ENCODE assay signal across 23 cellular contexts in the genomic region with DNA sequence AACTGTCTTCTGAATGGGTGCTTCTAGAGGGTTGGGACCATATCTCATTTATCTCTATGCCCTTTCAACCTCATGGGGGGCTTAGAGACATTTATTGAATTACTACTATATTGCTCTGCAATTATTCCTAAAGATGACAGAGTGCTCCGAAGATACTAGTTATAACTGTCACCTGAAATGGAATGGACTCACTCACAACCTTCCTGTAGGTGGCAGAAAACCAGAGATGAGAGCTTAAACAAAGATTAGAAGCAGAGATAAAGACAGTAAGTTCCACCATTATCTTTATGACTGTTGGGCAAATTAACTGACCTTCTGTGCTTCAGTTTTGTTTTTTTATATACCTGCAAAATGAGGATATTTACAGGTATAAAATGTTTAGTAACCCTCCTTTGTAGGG. TPM values are rescaled to one million over a fixed set of nuclear protein-coding genes. Genes with fewer than 3 reads are reported as not detected.
DNase-seq lines count a peak whose midpoint lies in the region; ATAC-seq, FAIRE-seq and TF ChIP-seq lines count a peak whose summit lies in the region.
"Had no signal": no experiment of that assay in that cellular context is flagged by ENCODE, and none has a peak within 500 bp of the region (broad histone marks: within the 10 kb centered on the region; RNA-seq: fewer than 3 reads in every experiment).

No MANE protein-coding gene starts in this region.

- H3K4me1 Mint-ChIP-seq in Caco-2 (ENCODE audit: low read depth, unreplicated experiment) = peaks cover 6% of the 10 kb centered on the region
- peaks cover 7% of the 10 kb centered on the region for H3K4me1 Mint-ChIP-seq in activated naive CD8-positive, alpha-beta T cell treated with anti-CD3 and anti-CD28 coated beads, Interleukin-2, amount 50 U/mL, for 24 hours
- no peaks in the 10 kb centered on the region for H3K4me1 Mint-ChIP-seq in CD4-positive, alpha-beta memory T cell
- H3K4me1 Mint-ChIP-seq in activated naive CD8-positive, alpha-beta T cell treated with anti-CD3 and anti-CD28 coated beads for 36 hours = peaks cover 4% of the 10 kb centered on the region

- SMC1A ChIA-PET in GM12878 (lab: Charles Lee; ENCODE audit: uncharacterized antibody, unreplicated experiment) = interaction anchor here (0.6 to 2.3 kb wide), 3 partner anchors 17 to 349 kb away, joined by 3 to 4 read pairs (median 3); no protein-coding TSS in a partner anchor

- H3K4me3 ChIP-seq in Caco-2 (ENCODE audit: low read depth, low read length) (no peak overlapping the region), Loucy (ENCODE audit: low read length, poor library complexity, severe bottlenecking) (no peak overlapping the region), GM12878 (no peak overlapping the region)
- no peak overlapping the region for H3K4me3 ChIP-seq in CD4-positive, alpha-beta memory T cell (ENCODE audit: low read length in 2 of 2)
- H3K4me3 ChIP-seq: prostate gland, thyroid gland had no signal

- H3K27ac ChIP-seq in 22Rv1 (no peak overlapping the region), GM12878 (ENCODE audit: control insufficient read depth, insufficient read depth) (no peak overlapping the region)
- no peak overlapping the region for H3K27ac ChIP-seq in CD4-positive, alpha-beta memory T cell (ENCODE audit: low read depth, low read length)
- H3K27ac ChIP-seq: epithelial cell of prostate, HL-60, prostate gland, thyroid gland had no signal

- no peaks in the 10 kb centered on the region for H3K27me3 ChIP-seq in Caco-2 (replicated peaks; ENCODE audit: control insufficient read depth, insufficient read depth, low read length)
- no peaks in the 10 kb centered on the region for H3K27me3 ChIP-seq in Loucy (ENCODE audit: insufficient read depth, low read length, poor library complexity, severe bottlenecking)
- no peaks in the 10 kb centered on the region; a peak in 1 of 4 replicates for H3K27me3 ChIP-seq in GM12878 (replicated peaks in 1 of 2; ENCODE audit: control insufficient read depth in 2 of 2, insufficient read depth in 2 of 2, low read length in 1 of 2)
- no peaks in the 10 kb centered on the region for H3K27me3 ChIP-seq in CD4-positive, alpha-beta memory T cell (ENCODE audit: insufficient read depth, low read length)
- H3K27me3 ChIP-seq: thyroid gland had no signal

- H3K79me2 ChIP-seq in Loucy (ENCODE audit: insufficient read depth, low read length) = no peaks in the 10 kb centered on the region
- no peaks in the 10 kb centered on the region for H3K79me2 ChIP-seq in GM12878 (ENCODE audit: control insufficient read depth, insufficient read depth, low read length)

- TF ChIP-seq EP300 in GM12878 (IDR thresholded peaks at IDR 0.05; ENCODE audit: borderline replicate concordance in 1 of 2, control insufficient read depth in 1 of 2, low read depth in 2 of 2, low read length in 2 of 2) = no peak

- H3K4me1 ChIP-seq in Caco-2 = no peaks in the 10 kb centered on the region
- peaks cover 16% of the 10 kb centered on the region for H3K4me1 ChIP-seq in Loucy (ENCODE audit: insufficient read depth, low read length, poor library complexity, severe bottlenecking)
- no peaks in the 10 kb centered on the region for H3K4me1 ChIP-seq in GM12878 (ENCODE audit: control insufficient read depth, insufficient read depth, low read length)
- H3K4me1 ChIP-seq in CD4-positive, alpha-beta memory T cell (ENCODE audit: insufficient read depth, low read length) = no peaks in the 10 kb centered on the region
- H3K4me1 ChIP-seq: prostate gland had no signal

- ATAC-seq in GM12878 = peak; percentile 41; the same call in 1 of the 3 replicates
- no peak for ATAC-seq in activated naive CD8-positive, alpha-beta T cell treated with anti-CD3 and anti-CD28 coated beads, Interleukin-2, amount 50 U/mL, for 24 hours
- ATAC-seq: activated CD4-positive, CD25-positive, alpha-beta regulatory T cell treated with anti-CD3 and anti-CD28 coated beads, Interleukin-2, amount 50 U/mL, for 24 hours; activated CD8-positive, alpha-beta T cell treated with anti-CD3 and anti-CD28 coated beads, Interleukin-2, amount 10 ng/mL, durations not matched to agents 7 days and 5 days; stimulated activated naive CD8-positive, alpha-beta T cell treated with anti-CD3 and anti-CD28 coated beads, Interleukin-15, amount 100 ng/mL, for 72 hours had no signal

- H3K27me3 Mint-ChIP-seq in Caco-2 (ENCODE audit: insufficient read depth, unreplicated experiment) = no peaks in the 10 kb centered on the region
- no peaks in the 10 kb centered on the region for H3K27me3 Mint-ChIP-seq in activated naive CD8-positive, alpha-beta T cell treated with anti-CD3 and anti-CD28 coated beads, Interleukin-2, amount 50 U/mL, for 24 hours
- H3K27me3 Mint-ChIP-seq in CD4-positive, alpha-beta memory T cell = peaks cover 2 to 7% of the 10 kb centered on the region in 2 donors
- no peaks in the 10 kb centered on the region for H3K27me3 Mint-ChIP-seq in activated naive CD8-positive, alpha-beta T cell treated with anti-CD3 and anti-CD28 coated beads for 36 hours
- H3K27me3 Mint-ChIP-seq: CD4-positive, alpha-beta T cell; stimulated activated naive CD8-positive, alpha-beta T cell treated with anti-CD3 and anti-CD28 coated beads, Interleukin-15, amount 100 ng/mL, for 72 hours had no signal

- RAD21 ChIA-PET in GM12878 (lab: Charles Lee; ENCODE audit: unreplicated experiment) = no interaction called here

- no peak for TF ChIP-seq RAD21 in GM12878 (IDR thresholded peaks at IDR 0.05; ENCODE audit: insufficient read depth, low read depth, low read length)

- WGBS in GM12878 (ENCODE audit: insufficient coverage, insufficient replicate concordance, low lambda C conversion rate, missing lambda C conversion rate) = 0% methylated on average over 1 of the region's 1 CpG

- peak; percentile 58 for TF ChIP-seq CTCF in 22Rv1 (IDR thresholded peaks at IDR 0.05)
- TF ChIP-seq CTCF in Caco-2 (IDR thresholded peaks at IDR 0.05; ENCODE audit: insufficient read depth in 1 of 2, low read depth in 1 of 2, low read length in 1 of 2, severe bottlenecking in 1 of 2, unreplicated experiment in 1 of 2) = peak; percentile 12 to 28
- TF ChIP-seq CTCF in Loucy (conservative IDR thresholded peaks at IDR 0.05; ENCODE audit: low read length) = peak; percentile 47
- TF ChIP-seq CTCF in GM12878 (IDR thresholded peaks at IDR 0.05 in 2 of 3, conservative IDR thresholded peaks at IDR 0.05 in 1 of 3; ENCODE audit: control insufficient read depth in 2 of 3, extremely low read depth in 1 of 3, insufficient read depth in 1 of 3, low read depth in 3 of 3, low read length in 3 of 3) = peak in 1 of 3 experiments; percentile 13; a peak in 1 of 6 replicates

- H4K20me1 ChIP-seq in Loucy (ENCODE audit: insufficient read depth, low read length, poor library complexity, severe bottlenecking) (no peaks in the 10 kb centered on the region), GM12878 (ENCODE audit: control insufficient read depth, insufficient read depth) (no peaks in the 10 kb centered on the region)

- no peaks in the 10 kb centered on the region for H3K9me2 ChIP-seq in Loucy (replicated peaks; ENCODE audit: low read depth, low read length)

- H2AFZ ChIP-seq in Loucy (ENCODE audit: low read length) (0 out of 2 replicates have a peak overlapping the region, but pooled peaks have one; percentile 48), GM12878 (ENCODE audit: control insufficient read depth, low read depth, low read length) (no peak overlapping the region)

- no peak for FAIRE-seq in GM12878 (lab: Jason Lieb, UNC)

- H3K36me3 Mint-ChIP-seq in Caco-2 (ENCODE audit: insufficient read depth, unreplicated experiment) = no peaks in the 10 kb centered on the region
- no peaks in the 10 kb centered on the region for H3K36me3 Mint-ChIP-seq in activated naive CD8-positive, alpha-beta T cell treated with anti-CD3 and anti-CD28 coated beads, Interleukin-2, amount 50 U/mL, for 24 hours (ENCODE audit: low read depth)
- no peaks in the 10 kb centered on the region for H3K36me3 Mint-ChIP-seq in CD4-positive, alpha-beta memory T cell
- H3K36me3 Mint-ChIP-seq in activated naive CD8-positive, alpha-beta T cell treated with anti-CD3 and anti-CD28 coated beads for 36 hours = no peaks in the 10 kb centered on the region

- H3K9me3 Mint-ChIP-seq in Caco-2 (ENCODE audit: unreplicated experiment) = no peaks in the 10 kb centered on the region
- no peaks in the 10 kb centered on the region for H3K9me3 Mint-ChIP-seq in activated naive CD8-positive, alpha-beta T cell treated with anti-CD3 and anti-CD28 coated beads, Interleukin-2, amount 50 U/mL, for 24 hours
- peaks cover 0 to 2% (median 0%) of the 10 kb centered on the region in 8 donors for H3K9me3 Mint-ChIP-seq in CD4-positive, alpha-beta memory T cell
- H3K9me3 Mint-ChIP-seq in activated naive CD8-positive, alpha-beta T cell treated with anti-CD3 and anti-CD28 coated beads for 36 hours = no peaks in the 10 kb centered on the region
- H3K9me3 Mint-ChIP-seq: CD4-positive, alpha-beta T cell; stimulated activated naive CD8-positive, alpha-beta T cell treated with anti-CD3 and anti-CD28 coated beads, Interleukin-15, amount 100 ng/mL, for 72 hours had no signal

- H3K9me3 ChIP-seq in Caco-2 = no peaks in the 10 kb centered on the region
- no peaks in the 10 kb centered on the region for H3K9me3 ChIP-seq in Loucy (ENCODE audit: insufficient read depth, low read depth, low read length)
- H3K9me3 ChIP-seq in GM12878 (replicated peaks; ENCODE audit: control insufficient read depth, insufficient read depth, low read length) = no peaks in the 10 kb centered on the region
- H3K9me3 ChIP-seq in CD4-positive, alpha-beta memory T cell (ENCODE audit: control insufficient read depth in 1 of 2, low read length in 2 of 2) = no peaks in the 10 kb centered on the region
- H3K9me3 ChIP-seq: prostate gland, thyroid gland had no signal

- CTCF ChIA-PET in Caco-2 (lab: Charles Lee) (interaction anchor here (1.3 to 1.4 kb wide), 2 partner anchors 183 to 201 kb away, joined by 3 to 4 read pairs; no protein-coding TSS in a partner anchor), GM12878 (lab: Yijun Ruan, JAX) (no interaction called here)
- CTCF ChIA-PET in CD4-positive, alpha-beta memory T cell (lab: Charles Lee; ENCODE audit: partially characterized antibody) = interaction anchor here (1.3 to 1.5 kb wide), 2 partner anchors 9 to 19 kb away, joined by 3 read pairs; no protein-coding TSS in a partner anchor

- no peak for TF ChIP-seq POLR2A in GM12878 (IDR thresholded peaks at IDR 0.05; ENCODE audit: low read depth, low read length)

- intact Hi-C loops in Caco-2 (cut with micrococcal nuclease; ENCODE audit: unreplicated experiment) = no loop called here
- intact Hi-C loops in GM12878 (cut with micrococcal nuclease; ENCODE audit: unreplicated experiment) = no loop called here
- intact Hi-C loops in CD4-positive, alpha-beta memory T cell (cut with micrococcal nuclease) = no loop called here

- H3K9ac ChIP-seq in Loucy (ENCODE audit: low read depth, low read length, poor library complexity, severe bottlenecking) (no peak overlapping the region), GM12878 (ENCODE audit: control insufficient read depth, insufficient read depth, low read length) (no peak overlapping the region)

- DNase-seq in Caco-2 = no peak
- DNase-seq in GM12878 (ENCODE audit: low read depth, low spot score) = no peak
- DNase-seq in activated naive CD8-positive, alpha-beta T cell treated with anti-CD3 and anti-CD28 coated beads, Interleukin-2, amount 50 U/mL, for 24 hours = no peak
- no peak for DNase-seq in dermis blood vessel endothelial cell
- DNase-seq in CD4-positive, alpha-beta memory T cell = no peak
- no peak for DNase-seq in activated naive CD8-positive, alpha-beta T cell treated with anti-CD3 and anti-CD28 coated beads for 36 hours
- DNase-seq: activated CD8-positive, alpha-beta T cell treated with anti-CD3 and anti-CD28 coated beads, Interleukin-2, amount 10 ng/mL, durations not matched to agents 7 days and 5 days; activated effector memory CD4-positive, alpha-beta T cell treated with anti-CD3 and anti-CD28 coated beads, Interleukin-2, amount 50 U/mL, for 16 hours; CD4-positive, alpha-beta T cell; DMS153; GF-D8; H7; head of caudate nucleus; NCI-H1436; NCI-H2107; stimulated activated naive CD8-positive, alpha-beta T cell treated with anti-CD3 and anti-CD28 coated beads, Interleukin-15, amount 100 ng/mL, for 72 hours had no signal

- H3K4me3 Mint-ChIP-seq in Caco-2 (ENCODE audit: unreplicated experiment) = no peak overlapping the region
- H3K4me3 Mint-ChIP-seq in activated naive CD8-positive, alpha-beta T cell treated with anti-CD3 and anti-CD28 coated beads, Interleukin-2, amount 50 U/mL, for 24 hours = no peak overlapping the region
- H3K4me3 Mint-ChIP-seq in CD4-positive, alpha-beta memory T cell = no peak overlapping the region
- H3K4me3 Mint-ChIP-seq in activated naive CD8-positive, alpha-beta T cell treated with anti-CD3 and anti-CD28 coated beads for 36 hours = no peak overlapping the region
- H3K4me3 Mint-ChIP-seq: activated CD8-positive, alpha-beta T cell treated with anti-CD3 and anti-CD28 coated beads, Interleukin-2, amount 10 ng/mL, durations not matched to agents 7 days and 5 days; CD4-positive, alpha-beta T cell; stimulated activated naive CD8-positive, alpha-beta T cell treated with anti-CD3 and anti-CD28 coated beads, Interleukin-15, amount 100 ng/mL, for 72 hours had no signal

- no peaks in the 10 kb centered on the region for H3F3A ChIP-seq in Loucy (ENCODE audit: low read depth)

- H3K4me2 ChIP-seq in Loucy (ENCODE audit: low read depth, low read length, poor library complexity, severe bottlenecking) (peak overlapping the region; percentile 10), GM12878 (ENCODE audit: control insufficient read depth, insufficient read depth) (no peak overlapping the region)

- in situ Hi-C loops in GM12878 (cut with MboI) = no loop called here

- POLR2A ChIA-PET in Caco-2 (lab: Charles Lee) (no interaction called here), GM12878 (lab: Charles Lee) (no interaction called here)
- POLR2A ChIA-PET in CD4-positive, alpha-beta memory T cell (lab: Charles Lee; ENCODE audit: partially characterized antibody) = no interaction called here

- no peak overlapping the region for H3K27ac Mint-ChIP-seq in Caco-2 (ENCODE audit: unreplicated experiment)
- no peak overlapping the region for H3K27ac Mint-ChIP-seq in activated naive CD8-positive, alpha-beta T cell treated with anti-CD3 and anti-CD28 coated beads, Interleukin-2, amount 50 U/mL, for 24 hours
- no peak overlapping the region for H3K27ac Mint-ChIP-seq in CD4-positive, alpha-beta memory T cell
- no peak overlapping the region for H3K27ac Mint-ChIP-seq in activated naive CD8-positive, alpha-beta T cell treated with anti-CD3 and anti-CD28 coated beads for 36 hours
- H3K27ac Mint-ChIP-seq: activated CD8-positive, alpha-beta T cell treated with anti-CD3 and anti-CD28 coated beads, Interleukin-2, amount 10 ng/mL, durations not matched to agents 7 days and 5 days; CD4-positive, alpha-beta T cell; stimulated activated naive CD8-positive, alpha-beta T cell treated with anti-CD3 and anti-CD28 coated beads, Interleukin-15, amount 100 ng/mL, for 72 hours had no signal

- H3K36me3 ChIP-seq in Caco-2 (ENCODE audit: control insufficient read depth, insufficient read depth, low read length) = no peaks in the 10 kb centered on the region
- H3K36me3 ChIP-seq in Loucy (ENCODE audit: insufficient read depth, low read length) = no peaks in the 10 kb centered on the region
- H3K36me3 ChIP-seq in GM12878 (ENCODE audit: control insufficient read depth in 2 of 2, insufficient read depth in 2 of 2, low read length in 1 of 2) = no peaks in the 10 kb centered on the region
- H3K36me3 ChIP-seq in CD4-positive, alpha-beta memory T cell (ENCODE audit: insufficient read depth, low read length) = no peaks in the 10 kb centered on the region
- H3K36me3 ChIP-seq: prostate gland, thyroid gland had no signal

- BruUV-seq in Caco-2 (replicated peaks; lab: Mats Ljungman, UMichigan) (no TSS peak), GM12878 (replicated peaks; lab: Mats Ljungman, UMichigan) (no TSS peak)

RNA-seq across cellular contexts. Expression of a gene that starts 31.5 kb away (rescaled TPM):
- total RNA-seq in Caco-2 (2022) (35.1 and 42.7 TPM in 2 replicates), GM12878 (2014; rRNA removed) (15.9 and 17.6 TPM in 2 replicates), GM12878 (2014; rRNA removed; fragmentation: Illumina TruSeq; extraction: Trizol) (14.2 and 16.4 TPM in 2 replicates), GM12878 (2021) (23.7 and 26.8 TPM in 2 replicates), dermis blood vessel endothelial cell (31.7 and 58.1 TPM in 2 replicates)
- 23.7 and 27.5 TPM in 2 replicates for total RNA-seq in GM12878 (2013; cell fraction: nucleolus; rRNA removed)
- 7.1 TPM for polyA plus RNA-seq in GM12878 (2011; ENCODE audit: low read depth)
- polyA plus RNA-seq in GM12878 (2011; rRNA removed) (19.7 and 28.7 TPM in 2 replicates), GM12878 (2014; fragmentation: Illumina TruSeq; extraction: Trizol) (15.6 and 19.8 TPM in 2 replicates), GM12878 (2014; fragmentation: Nextera tagmentation; extraction: Ambion mirVana) (1 to 10 TPM; 3.5 to 5.1 TPM), GM12878 (2014; rRNA removed) (17.9 and 18.5 TPM in 2 replicates), GM12878 (2016; fragmentation: Nextera tagmentation; extraction: Ambion mirVana) (1 to 10 TPM; 2.5 to 2.9 TPM)
- 14.9 and 20.2 TPM in 2 replicates for polyA plus RNA-seq in GM12878 (2011; cell fraction: cytosol; rRNA removed)
- polyA plus RNA-seq in GM12878 (2011; cell fraction: nucleus; rRNA removed) = 9.4 and 12.6 TPM in 2 replicates
- polyA plus RNA-seq in GM12878 (2012) = 10.3 and 13.0 TPM in 2 replicates
- 43.7 and 75.0 TPM in 2 replicates for polyA minus RNA-seq in GM12878 (2011; rRNA and poly(A)+ RNA removed)
- 19.8 and 26.3 TPM in 2 replicates for polyA minus RNA-seq in GM12878 (2011; cell fraction: cytosol; rRNA and poly(A)+ RNA removed)
- 7.3 and 11.6 TPM in 2 replicates for polyA minus RNA-seq in GM12878 (2011; cell fraction: nucleus; rRNA and poly(A)+ RNA removed)
- 10 to 100 TPM; 34.2 to 40.8 TPM for total RNA-seq in CD4-positive, alpha-beta memory T cell
- 10 to 100 TPM in 1 of 2 donors, 1 to 10 TPM in 1; 8.9 to 11.1 TPM for polyA plus RNA-seq in CD4-positive, alpha-beta memory T cell
- total RNA-seq in activated naive CD8-positive, alpha-beta T cell treated with anti-CD3 and anti-CD28 coated beads for 36 hours = 10 to 100 TPM; 42.5 TPM
